In genomic region chr9:16207161-16207560, GRCh38 we compare ENCODE assay signal across 9 cellular contexts.
A peak's percentile ranks its signal among the peaks of the same experiment; 100 is the strongest.
DNase-seq lines count a peak whose midpoint lies in the region; ATAC-seq and TF ChIP-seq lines count a peak whose summit lies in the region.
"Had no signal": no experiment of that assay in that cellular context is flagged by ENCODE, and none has a peak within 500 bp of the region (broad histone marks: within the 10 kb centered on the region; RNA-seq: fewer than 3 reads in every experiment).

No MANE protein-coding gene starts in this region.

- in situ Hi-C loops in brain microvascular endothelial cell (cut with HindIII; ENCODE audit: low pct_ligation_motif_present, low sequenced_read_pairs), result no loop called here

- no peak overlapping the region for H3K27ac ChIP-seq in brain microvascular endothelial cell
- H3K27ac ChIP-seq: vagina had no signal

- no peak for ATAC-seq in GM21717 (IDR thresholded peaks at IDR 0.05; ENCODE audit: unreplicated experiment)

- H2AFZ ChIP-seq in neuron (ENCODE audit: low read depth, low read length), result peak overlapping the region; percentile 62

- H3K4me3 Mint-ChIP-seq in activated T-helper 1 cell treated with anti-CD3 and anti-CD28 coated beads, Interleukin-12 subunit alpha, Interleukin-12 subunit beta, Interleukin-2, Interleukin-4 antibody, amounts not matched to agents 30 ng/mL and 10 ng/mL and 1 ng/mL, durations not matched to agents 14 hours and 24 hours and 36 hours, result no peak overlapping the region

- H3K4me3 ChIP-seq in brain microvascular endothelial cell (ENCODE audit: low read depth, low read length) (no peak overlapping the region), neuron (ENCODE audit: low read length) (no peak overlapping the region)
- H3K4me3 ChIP-seq: vagina had no signal

- H3K9me3 ChIP-seq in neuron (ENCODE audit: low read length), result no peaks in the 10 kb centered on the region
- H3K9me3 ChIP-seq: vagina had no signal

- peaks cover 3% of the 10 kb centered on the region for H3K9me3 Mint-ChIP-seq in activated T-helper 1 cell treated with anti-CD3 and anti-CD28 coated beads, Interleukin-12 subunit alpha, Interleukin-12 subunit beta, Interleukin-2, Interleukin-4 antibody, amounts not matched to agents 30 ng/mL and 10 ng/mL and 1 ng/mL, durations not matched to agents 14 hours and 24 hours and 36 hours

- H3K36me3 ChIP-seq in brain microvascular endothelial cell (replicated peaks) (no peaks in the 10 kb centered on the region), neuron (ENCODE audit: insufficient read depth, low read length) (no peaks in the 10 kb centered on the region)
- H3K36me3 ChIP-seq: vagina had no signal

- H3K27ac Mint-ChIP-seq in activated T-helper 1 cell treated with anti-CD3 and anti-CD28 coated beads, Interleukin-12 subunit alpha, Interleukin-12 subunit beta, Interleukin-2, Interleukin-4 antibody, amounts not matched to agents 30 ng/mL and 10 ng/mL and 1 ng/mL, durations not matched to agents 14 hours and 24 hours and 36 hours, result no peak overlapping the region

- peak; percentile 20 for DNase-seq in ELR (ENCODE audit: low read depth)
- DNase-seq in LHCN-M2 (ENCODE audit: low read depth), result peak; percentile 94
- DNase-seq in brain microvascular endothelial cell, result peak; percentile 69
- no peak for DNase-seq in AML-193 (lab: John Stamatoyannopoulos, UW)
- no peak for DNase-seq in DMS79 (lab: John Stamatoyannopoulos, UW)
- DNase-seq in activated T-helper 1 cell treated with anti-CD3 and anti-CD28 coated beads, Interleukin-12 subunit alpha, Interleukin-12 subunit beta, Interleukin-2, Interleukin-4 antibody, amounts not matched to agents 30 ng/mL and 10 ng/mL and 1 ng/mL, durations not matched to agents 14 hours and 24 hours and 36 hours (ENCODE audit: low spot score), result no peak

- intact Hi-C loops in activated T-helper 1 cell treated with anti-CD3 and anti-CD28 coated beads, Interleukin-12 subunit alpha, Interleukin-12 subunit beta, Interleukin-2, Interleukin-4 antibody, amounts not matched to agents 30 ng/mL and 10 ng/mL and 1 ng/mL, durations not matched to agents 14 hours and 24 hours and 36 hours (cut with micrococcal nuclease), result no loop called here

- H3K4me1 ChIP-seq in neuron (ENCODE audit: insufficient read depth, low read length), result peaks cover 4% of the 10 kb centered on the region

- TF ChIP-seq CTCF in brain microvascular endothelial cell (IDR thresholded peaks at IDR 0.05; ENCODE audit: low read depth, low read length, missing control alignments), result no peak

- no peaks in the 10 kb centered on the region for H3K27me3 Mint-ChIP-seq in activated T-helper 1 cell treated with anti-CD3 and anti-CD28 coated beads, Interleukin-12 subunit alpha, Interleukin-12 subunit beta, Interleukin-2, Interleukin-4 antibody, amounts not matched to agents 30 ng/mL and 10 ng/mL and 1 ng/mL, durations not matched to agents 14 hours and 24 hours and 36 hours (ENCODE audit: insufficient read depth)

- H3K36me3 Mint-ChIP-seq in activated T-helper 1 cell treated with anti-CD3 and anti-CD28 coated beads, Interleukin-12 subunit alpha, Interleukin-12 subunit beta, Interleukin-2, Interleukin-4 antibody, amounts not matched to agents 30 ng/mL and 10 ng/mL and 1 ng/mL, durations not matched to agents 14 hours and 24 hours and 36 hours (ENCODE audit: low read depth), result no peaks in the 10 kb centered on the region

- H3K27me3 ChIP-seq in brain microvascular endothelial cell (replicated peaks) (no peaks in the 10 kb centered on the region), neuron (ENCODE audit: insufficient read depth, low read length) (no peaks in the 10 kb centered on the region)
- H3K27me3 ChIP-seq: vagina had no signal

- H3K4me1 Mint-ChIP-seq in activated T-helper 1 cell treated with anti-CD3 and anti-CD28 coated beads, Interleukin-12 subunit alpha, Interleukin-12 subunit beta, Interleukin-2, Interleukin-4 antibody, amounts not matched to agents 30 ng/mL and 10 ng/mL and 1 ng/mL, durations not matched to agents 14 hours and 24 hours and 36 hours (ENCODE audit: low read depth), result peaks cover 5% of the 10 kb centered on the region

Comparison
In these comparisons a context has a peak if more than half of its experiments do, and no peak if none do; other contexts are left out.
1. DNase-seq: peak in ELR (single experiment), LHCN-M2 (single experiment) and brain microvascular endothelial cell (single experiment); none in AML-193 (0 of 2), DMS79 (single experiment) and activated T-helper 1 cell treated with anti-CD3 and anti-CD28 coated beads, Interleukin-12 subunit alpha, Interleukin-12 subunit beta, Interleukin-2, Interleukin-4 antibody, amounts not matched to agents 30 ng/mL and 10 ng/mL and 1 ng/mL, durations not matched to agents 14 hours and 24 hours and 36 hours (single experiment).